1 cellular context compared by ENCODE assay signal in genomic region chrX:65674351-65674893, GRCh38.
TF ChIP-seq lines count a peak whose summit lies in the region.

No MANE protein-coding gene starts in this region.

TF ChIP-seq in GM12878, 131 proteins besides CTCF, POLR2A, EP300 and RAD21 (continued from another document):
- TF ChIP-seq KAT2A (conservative IDR thresholded peaks at IDR 0.05; ENCODE audit: control insufficient read depth, low read depth, low read length), result no peak
- TF ChIP-seq NR2F1 (conservative IDR thresholded peaks at IDR 0.05), result no peak
- no peak for TF ChIP-seq HDAC6 (IDR thresholded peaks at IDR 0.05; ENCODE audit: unreplicated experiment)
